8 cellular contexts compared by ENCODE assay signal in the genomic region with DNA sequence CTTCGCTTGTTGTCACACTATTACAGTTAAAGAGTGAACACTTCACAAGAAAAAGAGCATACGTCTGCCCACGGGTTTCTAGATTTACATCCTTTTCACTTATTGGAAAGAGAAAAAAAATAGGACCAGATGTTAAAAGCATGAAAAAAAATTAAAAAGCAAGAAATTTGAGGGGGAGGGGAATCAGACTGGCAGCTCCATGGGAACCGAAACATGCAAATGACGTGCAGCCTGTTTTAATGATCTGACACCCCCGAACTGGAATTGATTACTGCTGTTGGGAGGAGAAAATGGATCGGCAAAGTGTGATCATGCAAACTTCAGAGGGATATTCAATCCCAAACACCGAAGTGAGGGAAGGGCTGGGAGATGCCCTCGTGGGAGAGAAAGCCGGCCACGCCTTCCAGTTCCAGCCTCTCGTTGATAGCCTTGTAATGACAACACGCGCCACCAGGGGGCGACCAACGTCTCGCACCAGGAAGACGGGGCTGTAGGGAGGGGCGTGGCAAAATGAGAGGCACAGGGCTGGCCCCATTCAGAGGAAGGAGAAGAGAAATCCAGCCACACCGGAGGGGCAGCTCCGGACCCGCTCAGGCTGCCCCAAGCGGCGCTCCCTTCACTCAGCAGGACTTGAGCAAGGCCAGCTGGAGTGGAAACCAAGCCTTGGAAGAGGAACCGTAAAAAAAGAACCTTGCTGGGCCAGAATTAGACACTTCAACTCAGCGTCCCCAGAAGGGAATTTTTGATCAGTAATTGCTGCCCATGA. TPM values are rescaled to one million over a fixed set of nuclear protein-coding genes. Genes with fewer than 3 reads are reported as not detected.
DNase-seq lines count a peak whose midpoint lies in the region; ATAC-seq and TF ChIP-seq lines count a peak whose summit lies in the region.

No MANE protein-coding gene starts in this region.

- no peak for TF ChIP-seq POLR2A in transverse colon (IDR thresholded peaks at IDR 0.05)

- TF ChIP-seq EP300 in transverse colon (IDR thresholded peaks at IDR 0.05; ENCODE audit: low read depth), result no peak

- no peak overlapping the region for H2BK120ac ChIP-seq in trophoblast cell (ENCODE audit: insufficient read depth, low read length, poor library complexity)

- no peaks in the 10 kb centered on the region for H3K79me2 ChIP-seq in trophoblast cell (ENCODE audit: control insufficient read depth, insufficient read depth, low read length, poor library complexity)

- H3K9me3 ChIP-seq in trophoblast cell (ENCODE audit: insufficient read depth, low read depth, low read length) (no peaks in the 10 kb centered on the region), transverse colon (no peaks in the 10 kb centered on the region)

- H3K27ac ChIP-seq in trophoblast cell (ENCODE audit: low read depth, low read length) (no peak overlapping the region), transverse colon (no peak overlapping the region)

- in situ Hi-C loops in transverse colon (cut with MboI; ENCODE audit: low pct_ligation_motif_present in 1 of 4, low pct_unique_long_range_greater_than_20kb in 1 of 4, low sequenced_read_pairs in 3 of 4), result loop anchor here in 3 of 4 donors (10.0 to 25.0 kb wide), 3 partner anchors 235 to 415 kb away; no protein-coding TSS in a partner anchor

- no peaks in the 10 kb centered on the region for H3K36me3 ChIP-seq in trophoblast cell (ENCODE audit: control insufficient read depth in 1 of 2, insufficient read depth in 2 of 2, low read length in 2 of 2)
- no peaks in the 10 kb centered on the region for H3K36me3 ChIP-seq in transverse colon

- intact Hi-C loops in head of caudate nucleus (cut with DNase I) (loop anchor here (5.0 kb wide), 1 partner anchor 432 kb away; no protein-coding TSS in a partner anchor), transverse colon (cut with DNase I; ENCODE audit: low total_unique reads) (no loop called here)

- H3K14ac ChIP-seq in trophoblast cell (ENCODE audit: low read length), result no peak overlapping the region

- H2BK12ac ChIP-seq in trophoblast cell (ENCODE audit: low read length), result no peak overlapping the region

- H3K4me1 Mint-ChIP-seq in activated naive CD4-positive, alpha-beta T cell treated with anti-CD3 and anti-CD28 coated beads, Interleukin-2, amount 50 U/mL, for 24 hours, result peaks cover 11% of the 10 kb centered on the region

- no peak overlapping the region for H3K18ac ChIP-seq in trophoblast cell (ENCODE audit: low read length)

- H2BK5ac ChIP-seq in trophoblast cell (ENCODE audit: low read depth, low read length, poor library complexity), result no peak overlapping the region

- no peak overlapping the region for H2AK5ac ChIP-seq in trophoblast cell (ENCODE audit: low read length)

- H3K36me3 Mint-ChIP-seq in activated naive CD4-positive, alpha-beta T cell treated with anti-CD3 and anti-CD28 coated beads, Interleukin-2, amount 50 U/mL, for 24 hours, result no peaks in the 10 kb centered on the region

- peak overlapping the region; percentile 73 for H3K4me3 Mint-ChIP-seq in activated naive CD4-positive, alpha-beta T cell treated with anti-CD3 and anti-CD28 coated beads, Interleukin-2, amount 50 U/mL, for 24 hours

- no peak overlapping the region for H3K4me3 ChIP-seq in trophoblast cell (ENCODE audit: low read depth, low read length)
- peak overlapping the region in 1 of 4 donors; percentile 11 for H3K4me3 ChIP-seq in transverse colon

- H4K12ac ChIP-seq in trophoblast cell (ENCODE audit: low read depth, low read length), result no peak overlapping the region

- no peaks in the 10 kb centered on the region for H3K79me1 ChIP-seq in trophoblast cell (ENCODE audit: low read length)

- TF ChIP-seq CTCF in GM12872 (IDR thresholded peaks at IDR 0.05; ENCODE audit: insufficient read depth, low read depth, low read length) (peak; percentile 92), transverse colon (IDR thresholded peaks at IDR 0.05) (peak; percentile 89 to 95 (median 91))

- no peaks in the 10 kb centered on the region for H3K9me3 Mint-ChIP-seq in activated naive CD4-positive, alpha-beta T cell treated with anti-CD3 and anti-CD28 coated beads, Interleukin-2, amount 50 U/mL, for 24 hours

- H3K27me3 ChIP-seq in trophoblast cell (ENCODE audit: insufficient read depth, low read length) (no peaks in the 10 kb centered on the region), transverse colon (peaks cover 22% of the 10 kb centered on the region)

- peak overlapping the region; percentile 4 for H4K8ac ChIP-seq in trophoblast cell (ENCODE audit: low read depth, low read length)

- H3K9ac ChIP-seq in trophoblast cell (ENCODE audit: low read length), result no peak overlapping the region

- WGBS in trophoblast cell (ENCODE audit: extremely low coverage, insufficient coverage, insufficient read length), result no CpG with 5 or more reads among the region's 26 CpGs
- WGBS in transverse colon (ENCODE audit: low coverage in 1 of 2), 2 donors, result 8 to 50% methylated on average over 2 to 26 of the region's 26 CpGs

- peaks cover 4% of the 10 kb centered on the region for H3K27me3 Mint-ChIP-seq in activated naive CD4-positive, alpha-beta T cell treated with anti-CD3 and anti-CD28 coated beads, Interleukin-2, amount 50 U/mL, for 24 hours

- no peak overlapping the region for H3K4ac ChIP-seq in trophoblast cell (ENCODE audit: low read depth, low read length)

- peak overlapping the region; percentile 38 for H3K4me2 ChIP-seq in trophoblast cell (ENCODE audit: low read length)

- no peak overlapping the region for H3K27ac Mint-ChIP-seq in activated naive CD4-positive, alpha-beta T cell treated with anti-CD3 and anti-CD28 coated beads, Interleukin-2, amount 50 U/mL, for 24 hours

- no peak overlapping the region for H3K23ac ChIP-seq in trophoblast cell (ENCODE audit: low read length)

- peak overlapping the region; percentile 45 for H2AFZ ChIP-seq in trophoblast cell (ENCODE audit: insufficient read depth, low read length, poor library complexity)

- peak; percentile 93 for DNase-seq in NAMALWA (ENCODE audit: low spot score)
- DNase-seq in SKM-1 (lab: John Stamatoyannopoulos, UW; ENCODE audit: unreplicated experiment), result peak; percentile 77
- DNase-seq in head of caudate nucleus, result peak; percentile 82 to 97 (median 93)
- DNase-seq in trophoblast cell, result peak; percentile 90 to 95
- DNase-seq in transverse colon, result peak; percentile 96

- peak; percentile 89 for ATAC-seq in HG02610 (IDR thresholded peaks at IDR 0.05; ENCODE audit: unreplicated experiment)

- H3K4me1 ChIP-seq in trophoblast cell (ENCODE audit: control insufficient read depth in 1 of 2, insufficient read depth in 2 of 2, low read length in 2 of 2) (no peaks in the 10 kb centered on the region), transverse colon (peaks cover 0 to 8% (median 3%) of the 10 kb centered on the region in 4 donors)

- H4K91ac ChIP-seq in trophoblast cell (ENCODE audit: low read depth, low read length), result no peak overlapping the region

RNA-seq across cellular contexts. Expression of a gene that starts 53.8 kb away (rescaled TPM):
- polyA plus RNA-seq in trophoblast cell (2013), result 0.29 and 0.37 TPM in 2 replicates
- 10 to 100 TPM; 10.5 to 28.6 (median 23.4) TPM for total RNA-seq in transverse colon
